In the genomic region with DNA sequence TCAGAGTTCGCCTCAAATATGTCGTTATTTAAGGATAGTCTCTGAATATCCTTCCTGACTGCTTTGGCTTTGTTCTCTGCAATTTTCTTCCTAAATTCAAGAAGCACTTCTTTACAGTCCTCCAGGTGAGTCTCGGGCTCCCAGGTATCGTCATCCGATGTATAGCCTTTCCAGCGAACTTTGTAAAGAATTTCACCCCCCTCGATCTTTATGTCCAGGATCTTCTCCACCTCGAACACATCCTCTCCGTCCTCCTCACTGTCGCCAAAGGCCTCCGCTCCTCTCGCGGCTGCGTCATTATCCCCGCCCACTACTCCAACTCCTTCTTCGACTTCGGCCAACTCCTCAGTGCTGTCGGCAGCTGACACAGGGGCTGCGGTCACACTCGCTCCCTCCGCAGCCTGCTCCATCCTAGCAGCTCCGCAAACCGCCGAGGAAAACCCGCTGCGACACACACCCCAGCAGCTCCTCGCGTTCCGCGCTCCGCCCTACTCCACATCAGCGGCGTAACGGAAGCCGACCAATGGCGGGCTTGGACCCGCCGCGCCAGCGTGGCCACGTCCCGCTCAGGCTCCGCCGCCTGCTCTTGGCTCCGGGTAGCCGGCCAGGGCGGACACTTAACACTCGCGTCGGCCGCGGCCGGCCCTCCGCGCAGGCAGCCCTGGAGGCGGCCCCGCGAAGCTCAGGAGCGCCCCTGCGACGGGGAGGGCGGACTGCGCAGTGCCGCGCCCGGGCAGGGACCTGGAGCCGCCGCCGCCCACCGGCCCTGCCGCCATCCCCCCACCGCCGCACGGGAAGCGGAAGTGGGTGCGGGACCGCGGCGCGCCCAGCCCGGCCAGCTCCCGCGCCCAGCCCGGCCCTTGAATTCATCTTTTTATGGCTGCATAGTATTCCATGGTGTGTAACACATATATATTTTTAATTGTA, we compare ENCODE assay signal across 1 cellular context.
TF ChIP-seq lines count a peak whose summit lies in the region.

No MANE protein-coding gene starts in this region.

TF ChIP-seq in WTC11, 78 proteins besides CTCF, POLR2A, EP300 and RAD21 (continued from another document and continues in another):
- TF ChIP-seq, protein P1, sequence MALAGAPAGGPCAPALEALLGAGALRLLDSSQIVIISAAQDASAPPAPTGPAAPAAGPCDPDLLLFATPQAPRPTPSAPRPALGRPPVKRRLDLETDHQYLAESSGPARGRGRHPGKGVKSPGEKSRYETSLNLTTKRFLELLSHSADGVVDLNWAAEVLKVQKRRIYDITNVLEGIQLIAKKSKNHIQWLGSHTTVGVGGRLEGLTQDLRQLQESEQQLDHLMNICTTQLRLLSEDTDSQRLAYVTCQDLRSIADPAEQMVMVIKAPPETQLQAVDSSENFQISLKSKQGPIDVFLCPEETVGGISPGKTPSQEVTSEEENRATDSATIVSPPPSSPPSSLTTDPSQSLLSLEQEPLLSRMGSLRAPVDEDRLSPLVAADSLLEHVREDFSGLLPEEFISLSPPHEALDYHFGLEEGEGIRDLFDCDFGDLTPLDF (CRISPR knock-in tag; IDR thresholded peaks at IDR 0.05), result peak; percentile 91; the same call in 1 of the 2 replicates
- TF ChIP-seq RELA (CRISPR knock-in tag; IDR thresholded peaks at IDR 0.05; ENCODE audit: borderline replicate concordance) (peak; percentile 97), TEAD4 (CRISPR knock-in tag; IDR thresholded peaks at IDR 0.05) (peak; percentile 87), NFYB (CRISPR knock-in tag; conservative IDR thresholded peaks at IDR 0.05; ENCODE audit: low read depth) (peak; percentile 63), ZNF121 (CRISPR knock-in tag; IDR thresholded peaks at IDR 0.05) (no peak), ZNF219 (CRISPR knock-in tag; IDR thresholded peaks at IDR 0.05; ENCODE audit: borderline replicate concordance) (peak; percentile 93), CREB1 (CRISPR knock-in tag; IDR thresholded peaks at IDR 0.05) (peak; percentile 61; the same call in 1 of the 2 replicates), MYBL2 (CRISPR knock-in tag; IDR thresholded peaks at IDR 0.05) (peak; percentile 95), ZBTB43 (CRISPR knock-in tag; IDR thresholded peaks at IDR 0.05) (peak; percentile 91), RORB (CRISPR knock-in tag; IDR thresholded peaks at IDR 0.05) (no peak), ELF4 (CRISPR knock-in tag; IDR thresholded peaks at IDR 0.05; ENCODE audit: low read depth) (peak; percentile 76; the same call in 1 of the 2 replicates), GRHL2 (CRISPR knock-in tag; IDR thresholded peaks at IDR 0.05; ENCODE audit: insufficient replicate concordance, severe bottlenecking) (no peak), ZNF512 (CRISPR knock-in tag; IDR thresholded peaks at IDR 0.05; ENCODE audit: borderline replicate concordance) (0 out of 2 replicates have a peak, but pooled peaks have one; percentile 54), FOXK1 (CRISPR knock-in tag; IDR thresholded peaks at IDR 0.05) (peak; percentile 93), TEAD1 (CRISPR knock-in tag; IDR thresholded peaks at IDR 0.05) (peak; percentile 99), ZBTB21 (CRISPR knock-in tag; IDR thresholded peaks at IDR 0.05; ENCODE audit: borderline replicate concordance) (peak; percentile 95), ZNF232 (CRISPR knock-in tag; IDR thresholded peaks at IDR 0.05) (peak; percentile 97), NFE2L1 (CRISPR knock-in tag; IDR thresholded peaks at IDR 0.05) (peak; percentile 92), GABPB1 (CRISPR knock-in tag; IDR thresholded peaks at IDR 0.05) (no peak), USF2 (CRISPR knock-in tag; IDR thresholded peaks at IDR 0.05) (peak; percentile 44), MXD4 (CRISPR knock-in tag; IDR thresholded peaks at IDR 0.05; ENCODE audit: borderline replicate concordance) (no peak), ZNF671 (CRISPR knock-in tag; IDR thresholded peaks at IDR 0.05) (no peak), NR2C2 (CRISPR knock-in tag; IDR thresholded peaks at IDR 0.05) (peak; percentile 68), CBFB (CRISPR knock-in tag; IDR thresholded peaks at IDR 0.05; ENCODE audit: low read depth) (peak; percentile 81; the same call in 1 of the 2 replicates), ZNF416 (CRISPR knock-in tag; IDR thresholded peaks at IDR 0.05) (no peak), SMAD4 (CRISPR knock-in tag; IDR thresholded peaks at IDR 0.05) (peak; percentile 97), E2F4 (CRISPR knock-in tag; IDR thresholded peaks at IDR 0.05; ENCODE audit: borderline replicate concordance, low read depth) (peak; percentile 73; the same call in 1 of the 2 replicates), EMX1 (CRISPR knock-in tag; IDR thresholded peaks at IDR 0.05) (no peak), ZNF317 (CRISPR knock-in tag; IDR thresholded peaks at IDR 0.05; ENCODE audit: borderline replicate concordance, low read depth) (peak; percentile 59), USF1 (CRISPR knock-in tag; IDR thresholded peaks at IDR 0.05) (peak; percentile 70; the same call in 1 of the 2 replicates)
- TF ChIP-seq, protein P2, sequence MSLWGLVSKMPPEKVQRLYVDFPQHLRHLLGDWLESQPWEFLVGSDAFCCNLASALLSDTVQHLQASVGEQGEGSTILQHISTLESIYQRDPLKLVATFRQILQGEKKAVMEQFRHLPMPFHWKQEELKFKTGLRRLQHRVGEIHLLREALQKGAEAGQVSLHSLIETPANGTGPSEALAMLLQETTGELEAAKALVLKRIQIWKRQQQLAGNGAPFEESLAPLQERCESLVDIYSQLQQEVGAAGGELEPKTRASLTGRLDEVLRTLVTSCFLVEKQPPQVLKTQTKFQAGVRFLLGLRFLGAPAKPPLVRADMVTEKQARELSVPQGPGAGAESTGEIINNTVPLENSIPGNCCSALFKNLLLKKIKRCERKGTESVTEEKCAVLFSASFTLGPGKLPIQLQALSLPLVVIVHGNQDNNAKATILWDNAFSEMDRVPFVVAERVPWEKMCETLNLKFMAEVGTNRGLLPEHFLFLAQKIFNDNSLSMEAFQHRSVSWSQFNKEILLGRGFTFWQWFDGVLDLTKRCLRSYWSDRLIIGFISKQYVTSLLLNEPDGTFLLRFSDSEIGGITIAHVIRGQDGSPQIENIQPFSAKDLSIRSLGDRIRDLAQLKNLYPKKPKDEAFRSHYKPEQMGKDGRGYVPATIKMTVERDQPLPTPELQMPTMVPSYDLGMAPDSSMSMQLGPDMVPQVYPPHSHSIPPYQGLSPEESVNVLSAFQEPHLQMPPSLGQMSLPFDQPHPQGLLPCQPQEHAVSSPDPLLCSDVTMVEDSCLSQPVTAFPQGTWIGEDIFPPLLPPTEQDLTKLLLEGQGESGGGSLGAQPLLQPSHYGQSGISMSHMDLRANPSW (CRISPR knock-in tag; conservative IDR thresholded peaks at IDR 0.05; ENCODE audit: low read depth), result 0 out of 2 replicates have a peak, but pooled peaks have one; percentile 45
- TF ChIP-seq, protein P3, sequence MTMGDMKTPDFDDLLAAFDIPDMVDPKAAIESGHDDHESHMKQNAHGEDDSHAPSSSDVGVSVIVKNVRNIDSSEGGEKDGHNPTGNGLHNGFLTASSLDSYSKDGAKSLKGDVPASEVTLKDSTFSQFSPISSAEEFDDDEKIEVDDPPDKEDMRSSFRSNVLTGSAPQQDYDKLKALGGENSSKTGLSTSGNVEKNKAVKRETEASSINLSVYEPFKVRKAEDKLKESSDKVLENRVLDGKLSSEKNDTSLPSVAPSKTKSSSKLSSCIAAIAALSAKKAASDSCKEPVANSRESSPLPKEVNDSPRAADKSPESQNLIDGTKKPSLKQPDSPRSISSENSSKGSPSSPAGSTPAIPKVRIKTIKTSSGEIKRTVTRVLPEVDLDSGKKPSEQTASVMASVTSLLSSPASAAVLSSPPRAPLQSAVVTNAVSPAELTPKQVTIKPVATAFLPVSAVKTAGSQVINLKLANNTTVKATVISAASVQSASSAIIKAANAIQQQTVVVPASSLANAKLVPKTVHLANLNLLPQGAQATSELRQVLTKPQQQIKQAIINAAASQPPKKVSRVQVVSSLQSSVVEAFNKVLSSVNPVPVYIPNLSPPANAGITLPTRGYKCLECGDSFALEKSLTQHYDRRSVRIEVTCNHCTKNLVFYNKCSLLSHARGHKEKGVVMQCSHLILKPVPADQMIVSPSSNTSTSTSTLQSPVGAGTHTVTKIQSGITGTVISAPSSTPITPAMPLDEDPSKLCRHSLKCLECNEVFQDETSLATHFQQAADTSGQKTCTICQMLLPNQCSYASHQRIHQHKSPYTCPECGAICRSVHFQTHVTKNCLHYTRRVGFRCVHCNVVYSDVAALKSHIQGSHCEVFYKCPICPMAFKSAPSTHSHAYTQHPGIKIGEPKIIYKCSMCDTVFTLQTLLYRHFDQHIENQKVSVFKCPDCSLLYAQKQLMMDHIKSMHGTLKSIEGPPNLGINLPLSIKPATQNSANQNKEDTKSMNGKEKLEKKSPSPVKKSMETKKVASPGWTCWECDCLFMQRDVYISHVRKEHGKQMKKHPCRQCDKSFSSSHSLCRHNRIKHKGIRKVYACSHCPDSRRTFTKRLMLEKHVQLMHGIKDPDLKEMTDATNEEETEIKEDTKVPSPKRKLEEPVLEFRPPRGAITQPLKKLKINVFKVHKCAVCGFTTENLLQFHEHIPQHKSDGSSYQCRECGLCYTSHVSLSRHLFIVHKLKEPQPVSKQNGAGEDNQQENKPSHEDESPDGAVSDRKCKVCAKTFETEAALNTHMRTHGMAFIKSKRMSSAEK (CRISPR knock-in tag; IDR thresholded peaks at IDR 0.05; ENCODE audit: borderline replicate concordance), result no peak
- TF ChIP-seq, protein P4, sequence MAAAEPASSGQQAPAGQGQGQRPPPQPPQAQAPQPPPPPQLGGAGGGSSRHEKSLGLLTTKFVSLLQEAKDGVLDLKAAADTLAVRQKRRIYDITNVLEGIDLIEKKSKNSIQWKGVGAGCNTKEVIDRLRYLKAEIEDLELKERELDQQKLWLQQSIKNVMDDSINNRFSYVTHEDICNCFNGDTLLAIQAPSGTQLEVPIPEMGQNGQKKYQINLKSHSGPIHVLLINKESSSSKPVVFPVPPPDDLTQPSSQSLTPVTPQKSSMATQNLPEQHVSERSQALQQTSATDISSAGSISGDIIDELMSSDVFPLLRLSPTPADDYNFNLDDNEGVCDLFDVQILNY (CRISPR knock-in tag; IDR thresholded peaks at IDR 0.05), result peak; percentile 96
- TF ChIP-seq, protein P5, sequence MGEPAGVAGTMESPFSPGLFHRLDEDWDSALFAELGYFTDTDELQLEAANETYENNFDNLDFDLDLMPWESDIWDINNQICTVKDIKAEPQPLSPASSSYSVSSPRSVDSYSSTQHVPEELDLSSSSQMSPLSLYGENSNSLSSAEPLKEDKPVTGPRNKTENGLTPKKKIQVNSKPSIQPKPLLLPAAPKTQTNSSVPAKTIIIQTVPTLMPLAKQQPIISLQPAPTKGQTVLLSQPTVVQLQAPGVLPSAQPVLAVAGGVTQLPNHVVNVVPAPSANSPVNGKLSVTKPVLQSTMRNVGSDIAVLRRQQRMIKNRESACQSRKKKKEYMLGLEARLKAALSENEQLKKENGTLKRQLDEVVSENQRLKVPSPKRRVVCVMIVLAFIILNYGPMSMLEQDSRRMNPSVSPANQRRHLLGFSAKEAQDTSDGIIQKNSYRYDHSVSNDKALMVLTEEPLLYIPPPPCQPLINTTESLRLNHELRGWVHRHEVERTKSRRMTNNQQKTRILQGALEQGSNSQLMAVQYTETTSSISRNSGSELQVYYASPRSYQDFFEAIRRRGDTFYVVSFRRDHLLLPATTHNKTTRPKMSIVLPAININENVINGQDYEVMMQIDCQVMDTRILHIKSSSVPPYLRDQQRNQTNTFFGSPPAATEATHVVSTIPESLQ (CRISPR knock-in tag; IDR thresholded peaks at IDR 0.05), result no peak
- TF ChIP-seq, protein P6, sequence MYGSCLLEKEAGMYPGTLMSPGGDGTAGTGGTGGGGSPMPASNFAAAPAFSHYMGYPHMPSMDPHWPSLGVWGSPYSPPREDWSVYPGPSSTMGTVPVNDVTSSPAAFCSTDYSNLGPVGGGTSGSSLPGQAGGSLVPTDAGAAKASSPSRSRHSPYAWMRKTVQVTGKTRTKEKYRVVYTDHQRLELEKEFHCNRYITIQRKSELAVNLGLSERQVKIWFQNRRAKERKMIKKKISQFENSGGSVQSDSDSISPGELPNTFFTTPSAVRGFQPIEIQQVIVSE (CRISPR knock-in tag; IDR thresholded peaks at IDR 0.05; ENCODE audit: borderline replicate concordance), result no peak
